8 cellular contexts compared by ENCODE assay signal in the genomic region with DNA sequence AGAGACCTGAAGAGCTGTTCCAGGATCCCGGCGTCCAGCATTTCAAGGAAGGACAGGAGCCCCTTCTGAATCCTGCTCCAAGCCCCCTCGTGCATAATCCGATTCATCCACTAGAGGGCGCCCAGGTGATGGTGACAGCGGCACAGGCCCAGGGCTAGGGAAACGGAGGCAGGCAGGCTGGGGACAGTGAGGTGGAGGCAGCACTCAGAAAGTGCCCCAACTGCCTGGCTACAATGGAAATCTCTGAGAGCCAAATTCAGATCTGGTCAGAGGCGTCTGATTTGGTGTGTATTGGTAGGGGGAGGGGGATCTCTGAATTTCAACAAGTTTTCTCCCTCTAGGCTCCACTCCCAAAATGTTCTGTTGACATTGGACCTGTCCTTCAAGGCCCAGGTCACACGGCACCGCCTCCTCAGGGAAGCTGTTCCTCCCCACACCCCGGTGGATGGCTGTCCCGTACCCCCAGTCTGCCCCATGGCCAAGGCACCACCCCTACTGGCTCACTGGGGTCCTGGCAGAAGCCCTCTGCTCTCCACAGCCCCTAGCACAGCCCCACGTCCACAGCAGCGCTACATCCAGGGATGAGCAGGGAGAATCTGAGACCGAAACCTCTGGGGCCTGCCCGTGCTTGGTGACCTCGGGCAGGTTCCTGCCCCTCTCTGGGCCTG.
DNase-seq lines count a peak whose midpoint lies in the region; ATAC-seq, FAIRE-seq and TF ChIP-seq lines count a peak whose summit lies in the region.

No MANE protein-coding gene starts in this region.

- H3K4me2 ChIP-seq in OCI-LY7 (ENCODE audit: low read length): no peak overlapping the region

- peak; percentile 78 for DNase-seq in AG08395 (ENCODE audit: low spot score)
- peak; percentile 75 for DNase-seq in GM18507 (ENCODE audit: extremely low spot score, insufficient read length, low read depth)
- peak; percentile 66 for DNase-seq in OCI-LY7 (ENCODE audit: low spot score)
- peak; percentile 86 for DNase-seq in activated T-cell treated with anti-CD3 and anti-CD28 coated beads, Interleukin-2, amount 50 U/mL, for 48 hours
- peak; percentile 42 for DNase-seq in fibroblast of peridontal ligament (ENCODE audit: extremely low read depth)
- peak in 42 of 56 donors; percentile 3 to 77 (median 34) for DNase-seq in nucleus accumbens (lab: John Stamatoyannopoulos, UW)
- DNase-seq in superior temporal gyrus (ENCODE audit: extremely low spot score): peak; percentile 81

- no peak overlapping the region for H3K27ac ChIP-seq in OCI-LY7 (ENCODE audit: low read depth, low read length, poor library complexity, severe bottlenecking)

- H3K4me3 ChIP-seq in OCI-LY7 (ENCODE audit: low read depth, low read length, poor library complexity, severe bottlenecking): no peak overlapping the region

- no TSS peak for BruUV-seq in OCI-LY7 (replicated peaks; lab: Mats Ljungman, UMichigan)

- H2AFZ ChIP-seq in OCI-LY7 (ENCODE audit: low read length): no peak overlapping the region

- no peaks in the 10 kb centered on the region for H3K4me1 ChIP-seq in OCI-LY7 (ENCODE audit: insufficient read depth, low read length, poor library complexity, severe bottlenecking)

- TF ChIP-seq CTCF in OCI-LY7 (conservative IDR thresholded peaks at IDR 0.05; ENCODE audit: low read length): peak; percentile 93

- H3K9me3 ChIP-seq in OCI-LY7 (ENCODE audit: low read length): no peaks in the 10 kb centered on the region

- ATAC-seq in HG03095 (IDR thresholded peaks at IDR 0.05; ENCODE audit: unreplicated experiment): no peak

- no peaks in the 10 kb centered on the region for H3K79me2 ChIP-seq in OCI-LY7 (ENCODE audit: insufficient read depth, low read depth, low read length)

- FAIRE-seq in GM18507 (lab: Jason Lieb, UNC): peak; percentile 93

- peaks cover 20% of the 10 kb centered on the region; the same call in 1 of the 2 replicates for H3K36me3 ChIP-seq in OCI-LY7 (ENCODE audit: insufficient read depth, low read length)

- no peaks in the 10 kb centered on the region for H3K9me2 ChIP-seq in OCI-LY7 (ENCODE audit: insufficient read depth, low read length)

- CTCF ChIA-PET in OCI-LY7 (lab: Charles Lee; ENCODE audit: unreplicated experiment): no interaction called here

- no peaks in the 10 kb centered on the region for H4K20me1 ChIP-seq in OCI-LY7 (ENCODE audit: insufficient read depth, low read length)

- intact Hi-C loops in OCI-LY7 (cut with micrococcal nuclease; ENCODE audit: unreplicated experiment): loop anchor here (2.0 to 10.0 kb wide), 3 partner anchors 40 to 412 kb away; no protein-coding TSS in a partner anchor

- POLR2A ChIA-PET in OCI-LY7 (lab: Charles Lee): no interaction called here

Comparison
In these comparisons a context has a peak if more than half of its experiments do, and no peak if none do; other contexts are left out.
1. DNase-seq: peak in every context shown above with its lines; median percentile 86 in activated T-cell treated with anti-CD3 and anti-CD28 coated beads, Interleukin-2, amount 50 U/mL, for 48 hours; 81 in superior temporal gyrus; 78 in AG08395; 75 in GM18507; 66 in OCI-LY7; 42 in fibroblast of peridontal ligament; 34 in nucleus accumbens.